Comparison of ENCODE assay signal across 16 cellular contexts in the genomic region with DNA sequence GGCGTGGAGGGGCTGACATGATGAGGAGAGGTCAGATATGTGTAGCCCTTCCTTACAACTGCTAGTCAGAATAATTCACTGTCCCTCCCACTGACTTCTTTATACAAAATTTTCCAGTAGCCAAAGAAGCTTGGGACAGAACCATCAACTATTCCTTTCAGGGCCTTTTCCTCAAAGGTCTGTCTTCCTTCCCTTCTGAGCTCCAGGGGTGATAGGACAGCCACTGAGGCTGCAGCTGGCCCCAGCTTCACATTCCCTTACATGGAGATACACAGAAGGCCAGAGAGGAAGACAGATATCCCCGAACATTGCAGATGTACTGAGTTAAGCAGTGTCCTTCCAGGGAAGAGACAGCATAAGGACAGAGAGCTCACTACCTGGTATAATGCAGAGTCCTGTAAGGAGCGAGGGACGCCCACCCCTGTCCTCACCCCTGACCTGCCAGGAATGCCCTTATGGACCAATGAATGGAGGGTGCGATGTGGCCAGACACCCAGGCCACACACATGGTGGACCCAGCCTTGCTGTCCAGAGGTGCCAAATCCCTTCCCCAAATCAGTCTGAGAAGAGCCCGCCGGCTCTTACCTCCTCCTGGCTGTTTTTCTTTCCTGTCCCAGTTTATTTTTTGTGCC.
DNase-seq lines count a peak whose midpoint lies in the region; ATAC-seq and TF ChIP-seq lines count a peak whose summit lies in the region.
"Had no signal": no experiment of that assay in that cellular context is flagged by ENCODE, and none has a peak within 500 bp of the region (broad histone marks: within the 10 kb centered on the region; RNA-seq: fewer than 3 reads in every experiment).

No MANE protein-coding gene starts in this region.

- peaks cover 14% of the 10 kb centered on the region for H3K27me3 Mint-ChIP-seq in activated CD8-positive, alpha-beta T cell treated with anti-CD3 and anti-CD28 coated beads, Interleukin-2, amount 10 ng/mL, durations not matched to agents 7 days and 5 days (ENCODE audit: low read depth)
- H3K27me3 Mint-ChIP-seq in activated CD8-positive, alpha-beta T cell treated with anti-CD3 and anti-CD28 coated beads for 36 hours: no peaks in the 10 kb centered on the region
- H3K27me3 Mint-ChIP-seq in neural progenitor cell (ENCODE audit: insufficient read depth, low read depth): peaks cover 5% of the 10 kb centered on the region
- H3K27me3 Mint-ChIP-seq: activated B cell treated with CpG ODN at 0.5 μM for 24 hours; stimulated activated naive B cell treated with anti-CD40 and anti-IgM and Interleukin-4, amounts not matched to agents 10 μg/mL and 1 μg/mL and 100 μg/mL, for 72 hours had no signal

- H3K4me3 Mint-ChIP-seq in activated CD8-positive, alpha-beta T cell treated with anti-CD3 and anti-CD28 coated beads, Interleukin-2, amount 10 ng/mL, durations not matched to agents 7 days and 5 days: no peak overlapping the region
- H3K4me3 Mint-ChIP-seq in activated CD8-positive, alpha-beta T cell treated with anti-CD3 and anti-CD28 coated beads for 36 hours: no peak overlapping the region
- no peak overlapping the region for H3K4me3 Mint-ChIP-seq in neural progenitor cell
- H3K4me3 Mint-ChIP-seq: activated B cell treated with CpG ODN at 0.5 μM for 24 hours; stimulated activated naive B cell treated with anti-CD40 and anti-IgM and Interleukin-4, amounts not matched to agents 10 μg/mL and 1 μg/mL and 100 μg/mL, for 72 hours had no signal

- no peak overlapping the region for H3K27ac ChIP-seq in neural progenitor cell
- H3K27ac ChIP-seq in upper lobe of left lung: no peak overlapping the region
- H3K27ac ChIP-seq: A549, epithelial cell of prostate, gastroesophageal sphincter had no signal

- no peaks in the 10 kb centered on the region for H3K27me3 ChIP-seq in neural progenitor cell
- H3K27me3 ChIP-seq in upper lobe of left lung: no peaks in the 10 kb centered on the region
- H3K27me3 ChIP-seq: gastroesophageal sphincter had no signal

- intact Hi-C loops in activated CD8-positive, alpha-beta T cell treated with anti-CD3 and anti-CD28 coated beads for 36 hours (cut with micrococcal nuclease): no loop called here

- no peaks in the 10 kb centered on the region for H4K20me1 ChIP-seq in neural progenitor cell (ENCODE audit: low read depth)

- no peak overlapping the region for H3K4me2 ChIP-seq in neural progenitor cell
- H3K4me2 ChIP-seq: A549 had no signal

- H3K36me3 ChIP-seq in neural progenitor cell (no peaks in the 10 kb centered on the region), upper lobe of left lung (no peaks in the 10 kb centered on the region)
- H3K36me3 ChIP-seq: gastroesophageal sphincter had no signal

- H3K9me3 Mint-ChIP-seq in activated CD8-positive, alpha-beta T cell treated with anti-CD3 and anti-CD28 coated beads, Interleukin-2, amount 10 ng/mL, durations not matched to agents 7 days and 5 days (ENCODE audit: insufficient read depth): no peaks in the 10 kb centered on the region
- no peaks in the 10 kb centered on the region for H3K9me3 Mint-ChIP-seq in activated CD8-positive, alpha-beta T cell treated with anti-CD3 and anti-CD28 coated beads for 36 hours
- peaks cover 2% of the 10 kb centered on the region for H3K9me3 Mint-ChIP-seq in neural progenitor cell
- H3K9me3 Mint-ChIP-seq: activated B cell treated with CpG ODN at 0.5 μM for 24 hours; stimulated activated naive B cell treated with anti-CD40 and anti-IgM and Interleukin-4, amounts not matched to agents 10 μg/mL and 1 μg/mL and 100 μg/mL, for 72 hours had no signal

- H3K4me1 ChIP-seq in neural progenitor cell (no peaks in the 10 kb centered on the region), upper lobe of left lung (no peaks in the 10 kb centered on the region)
- H3K4me1 ChIP-seq: A549, gastroesophageal sphincter had no signal

- POLR2A ChIA-PET in activated CD8-positive, alpha-beta T cell treated with anti-CD3 and anti-CD28 coated beads, Interleukin-2, amount 10 ng/mL, durations not matched to agents 7 days and 5 days (lab: Charles Lee): no interaction called here
- POLR2A ChIA-PET in activated CD8-positive, alpha-beta T cell treated with anti-CD3 and anti-CD28 coated beads for 36 hours (lab: Charles Lee): interaction anchor here (0.9 to 1.2 kb wide), 2 partner anchors 9 to 87 kb away, joined by 3 read pairs; no protein-coding TSS in a partner anchor

- H3K9me3 ChIP-seq in neural progenitor cell (ENCODE audit: low read depth) (no peaks in the 10 kb centered on the region), upper lobe of left lung (no peaks in the 10 kb centered on the region)
- H3K9me3 ChIP-seq: gastroesophageal sphincter had no signal

- TF ChIP-seq CTCF in activated CD8-positive, alpha-beta T cell treated with anti-CD3 and anti-CD28 coated beads for 36 hours (IDR thresholded peaks at IDR 0.05): no peak
- TF ChIP-seq CTCF in neural progenitor cell (IDR thresholded peaks at IDR 0.05) (no peak), upper lobe of left lung (IDR thresholded peaks at IDR 0.05) (no peak)

- TF ChIP-seq EP300 in upper lobe of left lung (IDR thresholded peaks at IDR 0.05): no peak

- WGBS in upper lobe of left lung, 2 donors: 91 to 92% methylated on average over 7 of the region's 7 CpGs

- H3F3A ChIP-seq in neural progenitor cell (ENCODE audit: low read depth): no peaks in the 10 kb centered on the region

- no peaks in the 10 kb centered on the region for H3K36me3 Mint-ChIP-seq in activated CD8-positive, alpha-beta T cell treated with anti-CD3 and anti-CD28 coated beads, Interleukin-2, amount 10 ng/mL, durations not matched to agents 7 days and 5 days (ENCODE audit: low read depth)
- no peaks in the 10 kb centered on the region for H3K36me3 Mint-ChIP-seq in activated CD8-positive, alpha-beta T cell treated with anti-CD3 and anti-CD28 coated beads for 36 hours (ENCODE audit: low read depth)
- H3K36me3 Mint-ChIP-seq in neural progenitor cell: peaks cover 3% of the 10 kb centered on the region
- H3K36me3 Mint-ChIP-seq: stimulated activated naive B cell treated with anti-CD40 and anti-IgM and Interleukin-4, amounts not matched to agents 10 μg/mL and 1 μg/mL and 100 μg/mL, for 72 hours had no signal

- no peak for DNase-seq in activated CD8-positive, alpha-beta T cell treated with anti-CD3 and anti-CD28 coated beads, Interleukin-2, amount 10 ng/mL, durations not matched to agents 7 days and 5 days
- DNase-seq in activated CD8-positive, alpha-beta T cell treated with anti-CD3 and anti-CD28 coated beads for 36 hours: no peak
- DNase-seq in activated CD8-positive, alpha-beta memory T cell treated with anti-CD3 and anti-CD28 coated beads, Interleukin-2, amount 50 U/mL, for 48 hours: peak; percentile 33
- DNase-seq in neural progenitor cell (ENCODE audit: low spot score) (no peak), NCI-H524 (lab: John Stamatoyannopoulos, UW) (no peak), upper lobe of left lung (no peak), Kasumi-1 (lab: John Stamatoyannopoulos, UW) (no peak)
- DNase-seq: activated B cell treated with CpG ODN at 0.5 μM for 24 hours; amniotic stem cell; EL; NCI-H1436; stimulated activated naive B cell treated with anti-CD40 and anti-IgM and Interleukin-4, amounts not matched to agents 10 μg/mL and 1 μg/mL and 100 μg/mL, for 72 hours had no signal

- H3K27ac Mint-ChIP-seq in activated CD8-positive, alpha-beta T cell treated with anti-CD3 and anti-CD28 coated beads, Interleukin-2, amount 10 ng/mL, durations not matched to agents 7 days and 5 days: no peak overlapping the region
- H3K27ac Mint-ChIP-seq in activated CD8-positive, alpha-beta T cell treated with anti-CD3 and anti-CD28 coated beads for 36 hours: no peak overlapping the region
- H3K27ac Mint-ChIP-seq in neural progenitor cell: peak overlapping the region; percentile 57
- H3K27ac Mint-ChIP-seq: activated B cell treated with CpG ODN at 0.5 μM for 24 hours; stimulated activated naive B cell treated with anti-CD40 and anti-IgM and Interleukin-4, amounts not matched to agents 10 μg/mL and 1 μg/mL and 100 μg/mL, for 72 hours had no signal

- H3K4me3 ChIP-seq in neural progenitor cell: no peak overlapping the region
- no peak overlapping the region for H3K4me3 ChIP-seq in upper lobe of left lung
- H3K4me3 ChIP-seq: A549, gastroesophageal sphincter had no signal

- no peak overlapping the region for H2AFZ ChIP-seq in neural progenitor cell (replicated peaks)

- H3K4me1 Mint-ChIP-seq in activated CD8-positive, alpha-beta T cell treated with anti-CD3 and anti-CD28 coated beads, Interleukin-2, amount 10 ng/mL, durations not matched to agents 7 days and 5 days (ENCODE audit: low read depth): peaks cover 30% of the 10 kb centered on the region
- peaks cover 33% of the 10 kb centered on the region for H3K4me1 Mint-ChIP-seq in activated CD8-positive, alpha-beta T cell treated with anti-CD3 and anti-CD28 coated beads for 36 hours (ENCODE audit: low read depth)
- H3K4me1 Mint-ChIP-seq in neural progenitor cell: peaks cover 9% of the 10 kb centered on the region

- peak; percentile 24 for ATAC-seq in activated CD8-positive, alpha-beta T cell treated with anti-CD3 and anti-CD28 coated beads, Interleukin-2, amount 10 ng/mL, durations not matched to agents 7 days and 5 days
- no peak for ATAC-seq in activated CD8-positive, alpha-beta T cell treated with anti-CD3 and anti-CD28 coated beads for 36 hours
- ATAC-seq in GM21717 (IDR thresholded peaks at IDR 0.05; ENCODE audit: unreplicated experiment) (peak; percentile 8), upper lobe of left lung (ENCODE audit: low FRiP score in 2 of 2) (no peak)
- ATAC-seq: gastroesophageal sphincter had no signal

- no peak for TF ChIP-seq POLR2A in upper lobe of left lung (IDR thresholded peaks at IDR 0.05)

- CTCF ChIA-PET in activated CD8-positive, alpha-beta T cell treated with anti-CD3 and anti-CD28 coated beads, Interleukin-2, amount 10 ng/mL, durations not matched to agents 7 days and 5 days (lab: Charles Lee): interaction anchor here (0.8 to 1.3 kb wide), 4 partner anchors 9 to 18 kb away, joined by 3 to 4 read pairs (median 4); no protein-coding TSS in a partner anchor
- CTCF ChIA-PET in activated CD8-positive, alpha-beta T cell treated with anti-CD3 and anti-CD28 coated beads for 36 hours (lab: Charles Lee): interaction anchor here (0.7 to 1.8 kb wide), 3 partner anchors 12 to 156 kb away, joined by 3 to 9 read pairs (median 3); no protein-coding TSS in a partner anchor

- H3K79me2 ChIP-seq in neural progenitor cell (ENCODE audit: low read depth): no peaks in the 10 kb centered on the region

- no peak overlapping the region for H3K9ac ChIP-seq in neural progenitor cell

Comparison
In these comparisons a context has a peak if more than half of its experiments do, and no peak if none do; other contexts are left out.
1. ATAC-seq: peak in activated CD8-positive, alpha-beta T cell treated with anti-CD3 and anti-CD28 coated beads, Interleukin-2, amount 10 ng/mL, durations not matched to agents 7 days and 5 days (single experiment) and GM21717 (single experiment); none in activated CD8-positive, alpha-beta T cell treated with anti-CD3 and anti-CD28 coated beads for 36 hours (single experiment) and upper lobe of left lung (0 of 2).